Comparison of ENCODE assay signal across 31 cellular contexts in genomic region chr1:79692519-79692918, GRCh38.
"Had no signal": no experiment of that assay in that cellular context is flagged by ENCODE, and none has a peak within 500 bp of the region (broad histone marks: within the 10 kb centered on the region; RNA-seq: fewer than 3 reads in every experiment).

No MANE protein-coding gene starts in this region.

- H3K27ac Mint-ChIP-seq: activated CD8-positive, alpha-beta T cell treated with anti-CD3 and anti-CD28 coated beads for 36 hours; activated naive CD8-positive, alpha-beta T cell; activated T-helper 17 cell treated with anti-CD3 and anti-CD28 coated beads, Interleukin-2, amount 50 U/mL, for 72 hours; effector memory CD8-positive, alpha-beta T cell; T-helper 17 cell; T-helper 2 cell treated with Interferon-gamma antibody and Interleukin-4, amounts not matched to agents 5 μg/mL and 100 μg/mL, for 36 hours had no signal

- H3K27me3 Mint-ChIP-seq: activated CD8-positive, alpha-beta T cell treated with anti-CD3 and anti-CD28 coated beads for 36 hours; activated naive CD8-positive, alpha-beta T cell; activated T-helper 17 cell treated with anti-CD3 and anti-CD28 coated beads, Interleukin-2, amount 50 U/mL, for 72 hours; effector memory CD8-positive, alpha-beta T cell; T-helper 17 cell had no signal

- FAIRE-seq: astrocyte, colon, endometrium, frontal cortex had no signal

- H3K36me3 Mint-ChIP-seq: activated naive CD8-positive, alpha-beta T cell had no signal

- H3K9me3 Mint-ChIP-seq: activated T-cell treated with anti-CD3 and anti-CD28 coated beads, Interleukin-2, amount 50 U/mL, for 4 hours had no signal

- H3K4me3 Mint-ChIP-seq: activated CD8-positive, alpha-beta T cell treated with anti-CD3 and anti-CD28 coated beads for 36 hours; activated naive CD8-positive, alpha-beta T cell; activated T-cell treated with anti-CD3 and anti-CD28 coated beads, Interleukin-2, amount 50 U/mL, for 4 hours; activated T-helper 17 cell treated with anti-CD3 and anti-CD28 coated beads, Interleukin-2, amount 50 U/mL, for 72 hours; effector memory CD8-positive, alpha-beta T cell; T-helper 17 cell; T-helper 2 cell treated with Interferon-gamma antibody and Interleukin-4, amounts not matched to agents 5 μg/mL and 100 μg/mL, for 36 hours had no signal

- ATAC-seq: activated CD8-positive, alpha-beta T cell treated with anti-CD3 and anti-CD28 coated beads for 36 hours; activated T-cell treated with anti-CD3 and anti-CD28 coated beads, Interleukin-2, amount 50 U/mL, for 4 hours; activated T-helper 17 cell treated with anti-CD3 and anti-CD28 coated beads, Interleukin-2, amount 50 U/mL, for 72 hours; effector memory CD8-positive, alpha-beta T cell; esophagus mucosa; T-helper 17 cell had no signal

- DNase-seq: activated CD4-positive, alpha-beta T cell treated with anti-CD3 and anti-CD28 coated beads for 1 hour; activated CD4-positive, alpha-beta T cell treated with anti-CD3 and anti-CD28 coated beads for 4 hours; activated CD4-positive, alpha-beta T cell treated with anti-CD3 and anti-CD28 coated beads, Interleukin-2, amount 50 U/mL, for 1 hour; activated CD4-positive, alpha-beta T cell treated with anti-CD3 and anti-CD28 coated beads, Interleukin-2, amount 50 U/mL, for 48 hours; activated CD8-positive, alpha-beta memory T cell treated with anti-CD3 and anti-CD28 coated beads for 24 hours; activated CD8-positive, alpha-beta T cell treated with anti-CD3 and anti-CD28 coated beads for 36 hours; activated effector memory CD4-positive, alpha-beta T cell treated with Interleukin-2 at 50 U/mL for 16 hours; activated gamma-delta T cell treated with Interleukin-2 at 50 U/mL for 16 hours; activated naive CD4-positive, alpha-beta T cell treated with anti-CD3 and anti-CD28 coated beads, Interleukin-2, amount 50 U/mL, for 16 hours; activated naive CD4-positive, alpha-beta T cell treated with Interleukin-2 at 50 U/mL for 16 hours; activated T-cell treated with anti-CD3 and anti-CD28 coated beads, Interleukin-2, amount 50 U/mL, for 4 hours; amniotic stem cell; anterior cingulate cortex; caudate nucleus; cortex of kidney; dermis blood vessel endothelial cell; effector CD4-positive, alpha-beta T cell; effector memory CD8-positive, alpha-beta T cell; foreskin fibroblast; head of caudate nucleus; T-helper 1 cell; T-helper 17 cell; T1000 had no signal

- H3K4me1 Mint-ChIP-seq: activated T-helper 17 cell treated with anti-CD3 and anti-CD28 coated beads, Interleukin-2, amount 50 U/mL, for 72 hours; T-helper 17 cell had no signal
